Comparison of ENCODE assay signal across 3 cellular contexts in genomic region chr22:39357709-39358108, GRCh38. TPM values are rescaled to one million over a fixed set of nuclear protein-coding genes. Genes with fewer than 3 reads are reported as not detected.
"Had no signal": no experiment of that assay in that cellular context is flagged by ENCODE, and none has a peak within 500 bp of the region (broad histone marks: within the 10 kb centered on the region; RNA-seq: fewer than 3 reads in every experiment).

No MANE protein-coding gene starts in this region.

RNA-seq across cellular contexts. Expression of gene SYNGR1, which starts 7.9 kb away (rescaled TPM):
- total RNA-seq: activated T-helper 1 cell treated with anti-CD3 and anti-CD28 coated beads, Interleukin-12 subunit alpha, Interleukin-12 subunit beta, Interleukin-2, Interleukin-4 antibody, amounts not matched to agents 30 ng/mL and 10 ng/mL and 1 ng/mL, durations not matched to agents 14 hours and 24 hours and 36 hours; activated T-helper 17 cell treated with anti-CD3 and anti-CD28 coated beads, Interleukin-2, amount 50 U/mL, for 72 hours; activated T-helper 2 cell treated with anti-CD3 and anti-CD28 coated beads, Interferon-gamma antibody, Interleukin-2, Interleukin-4, amounts not matched to agents 10 μg/mL and 5 μg/mL and 100 μg/mL, durations not matched to agents 14 hours and 24 hours and 36 hours had no signal
